8 cellular contexts compared by ENCODE assay signal in the genomic region with DNA sequence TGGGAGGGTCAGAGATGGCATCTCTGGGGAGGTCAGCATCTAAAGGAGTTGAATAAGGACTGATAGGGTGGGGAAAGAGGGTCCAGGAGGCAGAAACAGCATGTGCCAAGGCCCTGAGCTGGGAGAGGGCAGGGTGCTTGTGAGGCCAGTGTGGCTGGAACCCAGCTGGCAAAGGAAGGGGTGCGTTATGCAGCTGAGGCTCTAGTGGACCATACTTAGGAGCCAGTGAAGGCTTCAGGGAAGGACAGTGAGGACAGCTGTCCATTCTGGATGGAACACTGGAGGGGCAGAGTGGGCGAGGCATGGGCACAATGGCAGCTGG. TPM values are rescaled to one million over a fixed set of nuclear protein-coding genes. Genes with fewer than 3 reads are reported as not detected.
A peak's percentile ranks its signal among the peaks of the same experiment; 100 is the strongest.
DNase-seq lines count a peak whose midpoint lies in the region; ATAC-seq and TF ChIP-seq lines count a peak whose summit lies in the region.

No MANE protein-coding gene starts in this region.

- H3K9me3 Mint-ChIP-seq in CD4-positive, CD25-positive, alpha-beta regulatory T cell = peaks cover 0 to 3% (median 0%) of the 10 kb centered on the region in 7 donors
- no peaks in the 10 kb centered on the region for H3K9me3 Mint-ChIP-seq in central memory CD8-positive, alpha-beta T cell
- no peaks in the 10 kb centered on the region for H3K9me3 Mint-ChIP-seq in osteocyte (ENCODE audit: unreplicated experiment)

- no peak for TF ChIP-seq CTCF in osteocyte (IDR thresholded peaks at IDR 0.05)

- H3K36me3 ChIP-seq in CD4-positive, CD25-positive, alpha-beta regulatory T cell (ENCODE audit: control insufficient read depth, insufficient read depth, low read length) = no peaks in the 10 kb centered on the region
- no peaks in the 10 kb centered on the region for H3K36me3 ChIP-seq in KOPT-K1 (ENCODE audit: insufficient read depth, low read length)

- peak overlapping the region; percentile 90 to 100 (median 97) for H3K27ac Mint-ChIP-seq in CD4-positive, CD25-positive, alpha-beta regulatory T cell
- peak overlapping the region; percentile 67 for H3K27ac Mint-ChIP-seq in central memory CD8-positive, alpha-beta T cell (ENCODE audit: low read depth)
- H3K27ac Mint-ChIP-seq in osteocyte (ENCODE audit: unreplicated experiment) = peak overlapping the region; percentile 89

- H3K4me3 Mint-ChIP-seq in CD4-positive, CD25-positive, alpha-beta regulatory T cell = peak overlapping the region in 3 of 4 donors; percentile 49 to 79 (median 79)
- H3K4me3 Mint-ChIP-seq in central memory CD8-positive, alpha-beta T cell = peak overlapping the region; percentile 65
- H3K4me3 Mint-ChIP-seq in osteocyte (ENCODE audit: unreplicated experiment) = peak overlapping the region; percentile 67

- H3K27me3 ChIP-seq in CD4-positive, CD25-positive, alpha-beta regulatory T cell (ENCODE audit: control insufficient read depth, insufficient read depth, low read length) = no peaks in the 10 kb centered on the region

- H3K27me3 Mint-ChIP-seq in CD4-positive, CD25-positive, alpha-beta regulatory T cell = peaks cover 9% of the 10 kb centered on the region
- H3K27me3 Mint-ChIP-seq in central memory CD8-positive, alpha-beta T cell = no peaks in the 10 kb centered on the region
- peaks cover 6% of the 10 kb centered on the region for H3K27me3 Mint-ChIP-seq in osteocyte (ENCODE audit: unreplicated experiment)

- DNase-seq in CD4-positive, CD25-positive, alpha-beta regulatory T cell = no peak
- DNase-seq in central memory CD8-positive, alpha-beta T cell (ENCODE audit: low spot score in 2 of 2) = no peak
- DNase-seq in osteocyte (ENCODE audit: extremely low spot score, unreplicated experiment) (no peak), NCI-H146 (lab: John Stamatoyannopoulos, UW) (no peak), NCI-H774 (lab: John Stamatoyannopoulos, UW) (no peak)

- ATAC-seq in CD4-positive, CD25-positive, alpha-beta regulatory T cell (ENCODE audit: low read depth in 2 of 2) = no peak
- ATAC-seq in central memory CD8-positive, alpha-beta T cell (replicated peaks; ENCODE audit: extremely low read depth, poor library complexity, severe bottlenecking) = no peak
- ATAC-seq in HG02678 (IDR thresholded peaks at IDR 0.05; ENCODE audit: unreplicated experiment) = no peak
- ATAC-seq in HG03460 (IDR thresholded peaks at IDR 0.05; ENCODE audit: unreplicated experiment) = no peak

- peak overlapping the region; percentile 15 for H3K27ac ChIP-seq in CD4-positive, CD25-positive, alpha-beta regulatory T cell (ENCODE audit: insufficient read depth, low read length, poor library complexity, severe bottlenecking)
- H3K27ac ChIP-seq in KOPT-K1 (ENCODE audit: low read depth, low read length, poor library complexity, severe bottlenecking) = peak overlapping the region; percentile 58

- H3K9me3 ChIP-seq in CD4-positive, CD25-positive, alpha-beta regulatory T cell (ENCODE audit: control insufficient read depth in 2 of 2, low read length in 2 of 2) = no peaks in the 10 kb centered on the region
- H3K9me3 ChIP-seq in KOPT-K1 (ENCODE audit: insufficient read depth, low read length, poor library complexity, severe bottlenecking) = no peaks in the 10 kb centered on the region

- H3K4me1 ChIP-seq in CD4-positive, CD25-positive, alpha-beta regulatory T cell (ENCODE audit: control insufficient read depth, insufficient read depth, low read length, poor library complexity, severe bottlenecking) = peaks cover 20% of the 10 kb centered on the region

- H3K36me3 Mint-ChIP-seq in CD4-positive, CD25-positive, alpha-beta regulatory T cell = peaks cover 3% of the 10 kb centered on the region
- no peaks in the 10 kb centered on the region for H3K36me3 Mint-ChIP-seq in central memory CD8-positive, alpha-beta T cell (ENCODE audit: insufficient read depth)
- H3K36me3 Mint-ChIP-seq in osteocyte (ENCODE audit: unreplicated experiment) = no peaks in the 10 kb centered on the region

- H3K4me1 Mint-ChIP-seq in CD4-positive, CD25-positive, alpha-beta regulatory T cell = peaks cover 6 to 54% (median 23%) of the 10 kb centered on the region in 4 donors
- peaks cover 20% of the 10 kb centered on the region for H3K4me1 Mint-ChIP-seq in central memory CD8-positive, alpha-beta T cell
- H3K4me1 Mint-ChIP-seq in osteocyte (ENCODE audit: unreplicated experiment) = peaks cover 23% of the 10 kb centered on the region

- peak overlapping the region; percentile 10 for H3K4me3 ChIP-seq in CD4-positive, CD25-positive, alpha-beta regulatory T cell (ENCODE audit: low read depth, low read length)

RNA-seq across cellular contexts. Expression of gene RPL11, which starts 57.1 kb away (rescaled TPM):
- 1,395 TPM for total RNA-seq in CD4-positive, CD25-positive, alpha-beta regulatory T cell
- polyA plus RNA-seq in CD4-positive, CD25-positive, alpha-beta regulatory T cell = 1,000 to 10,000 TPM; 1,256 to 1,673 (median 1,465) TPM
- total RNA-seq in osteocyte = 823 and 843 TPM in 2 replicates
